Comparison of ENCODE assay signal across 7 cellular contexts in the genomic region with DNA sequence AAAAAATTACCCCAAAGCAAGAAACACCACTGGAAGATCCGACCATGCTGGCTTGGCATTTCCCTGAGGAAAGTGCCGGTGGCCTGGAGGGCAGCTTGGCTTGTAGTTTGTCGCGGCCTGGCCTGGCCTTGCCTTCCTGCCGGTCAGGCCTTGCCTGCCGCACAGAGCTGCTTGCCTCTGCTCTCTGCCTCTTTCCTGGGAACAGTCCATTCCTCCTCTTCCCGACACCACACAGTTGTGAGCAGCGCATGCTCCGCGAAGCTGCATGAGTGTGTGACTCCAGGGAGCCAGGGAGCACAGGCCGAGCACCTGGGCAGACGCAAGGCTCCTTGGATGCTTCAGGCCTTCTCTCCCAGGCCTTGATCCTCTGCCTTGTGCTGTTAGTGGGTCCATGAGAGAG.
"Had no signal": no experiment of that assay in that cellular context is flagged by ENCODE, and none has a peak within 500 bp of the region (broad histone marks: within the 10 kb centered on the region; RNA-seq: fewer than 3 reads in every experiment).

No MANE protein-coding gene starts in this region.

- H3K27ac Mint-ChIP-seq: GM23338 had no signal

- FAIRE-seq: H1, H54 had no signal

- H3K4me3 Mint-ChIP-seq: GM23338, H9 had no signal

- DNase-seq: H9, HCEC 1CT, IMR-90, KBM-7 had no signal

- ATAC-seq: GM23338 had no signal

- H3K9me3 Mint-ChIP-seq: GM23338, H9 had no signal

- H3K4me2 ChIP-seq: GM23338 had no signal

- H3K4me3 ChIP-seq: GM23338 had no signal

- H2AFZ ChIP-seq: GM23338 had no signal
